ENCODE assay signal across 16 cellular contexts in the genomic region with DNA sequence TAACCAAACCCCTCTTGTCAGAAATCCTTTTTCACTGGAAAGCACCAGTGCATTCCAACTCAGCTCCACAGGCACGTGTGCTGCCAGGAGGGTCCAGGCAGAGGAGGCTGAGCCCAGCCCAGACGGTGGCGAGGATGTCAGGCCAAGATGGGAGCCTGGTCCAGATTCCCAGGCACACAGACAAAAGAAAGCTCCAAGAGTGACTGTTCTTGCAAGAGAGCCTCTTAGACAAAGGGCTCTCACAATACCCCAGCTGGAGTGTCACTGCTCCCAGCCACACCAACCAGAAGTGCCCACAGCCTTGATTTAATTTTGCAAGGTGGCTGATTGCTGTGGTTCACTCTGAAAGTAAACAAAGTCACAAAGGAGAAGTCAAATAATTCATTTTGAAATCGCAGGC.
DNase-seq lines count a peak whose midpoint lies in the region; ATAC-seq and TF ChIP-seq lines count a peak whose summit lies in the region.
"Had no signal": no experiment of that assay in that cellular context is flagged by ENCODE, and none has a peak within 500 bp of the region (broad histone marks: within the 10 kb centered on the region; RNA-seq: fewer than 3 reads in every experiment).

No MANE protein-coding gene starts in this region.

- H3K9me3 ChIP-seq in H9 (ENCODE audit: control insufficient read depth, low read depth, low read length) (no peaks in the 10 kb centered on the region), neuronal stem cell (replicated peaks in 1 of 2; ENCODE audit: control insufficient read depth in 2 of 2, insufficient read depth in 1 of 2, low read depth in 1 of 2, low read length in 2 of 2) (no peaks in the 10 kb centered on the region)
- H3K9me3 ChIP-seq: tibial nerve had no signal

- DNase-seq in H9 (no peak), NCI-H2081 (lab: John Stamatoyannopoulos, UW) (peak; percentile 50 to 70), neuronal stem cell (ENCODE audit: low spot score) (peak; percentile 42), T-helper 9 cell (no peak), sciatic nerve (ENCODE audit: low spot score) (no peak)
- DNase-seq in activated CD8-positive, alpha-beta T cell treated with anti-CD3 and anti-CD28 coated beads, Interleukin-2, amount 10 ng/mL, durations not matched to agents 7 days and 5 days, result no peak
- DNase-seq: activated naive CD4-positive, alpha-beta T cell treated with anti-CD3 and anti-CD28 coated beads, Interleukin-2, amount 50 U/mL, for 16 hours; activated T-cell treated with anti-CD3 and anti-CD28 coated beads, Interleukin-2, amount 50 U/mL, for 4 hours; GM23248; Kasumi-1; NCI-H1092 treated with DMSO at 0.1 percent for 48 hours; T-cell; WERI-Rb-1 had no signal

- H3K4me1 Mint-ChIP-seq in H9, result peaks cover 17 to 19% of the 10 kb centered on the region in 2 experiments
- no peaks in the 10 kb centered on the region for H3K4me1 Mint-ChIP-seq in activated CD8-positive, alpha-beta T cell treated with anti-CD3 and anti-CD28 coated beads, Interleukin-2, amount 10 ng/mL, durations not matched to agents 7 days and 5 days (ENCODE audit: low read depth)

- H3K4me2 ChIP-seq in H9 (ENCODE audit: insufficient read depth, insufficient read length, low read length) (no peak overlapping the region), neuronal stem cell (ENCODE audit: insufficient read depth, low read length, poor library complexity, severe bottlenecking) (no peak overlapping the region)

- H3K27me3 Mint-ChIP-seq in H9 (ENCODE audit: low read depth), result no peaks in the 10 kb centered on the region
- H3K27me3 Mint-ChIP-seq in activated CD8-positive, alpha-beta T cell treated with anti-CD3 and anti-CD28 coated beads, Interleukin-2, amount 10 ng/mL, durations not matched to agents 7 days and 5 days (ENCODE audit: low read depth), result peaks cover 7% of the 10 kb centered on the region

- no peak overlapping the region for H3K4ac ChIP-seq in H9 (ENCODE audit: low read depth, low read length)
- H3K4ac ChIP-seq in neuronal stem cell (ENCODE audit: low read length), result no peak overlapping the region

- H4K91ac ChIP-seq in H9 (ENCODE audit: insufficient read length, low read depth, low read length) (no peak overlapping the region), neuronal stem cell (ENCODE audit: low read depth, low read length, poor library complexity) (no peak overlapping the region)

- no peak overlapping the region for H3K4me3 ChIP-seq in neuronal stem cell (ENCODE audit: low read length in 2 of 2)
- H3K4me3 ChIP-seq: GM23248, tibial nerve had no signal

- H3K79me1 ChIP-seq in H9 (ENCODE audit: insufficient read depth, low read depth, low read length, poor library complexity, severe bottlenecking), result no peaks in the 10 kb centered on the region
- no peaks in the 10 kb centered on the region for H3K79me1 ChIP-seq in neuronal stem cell (ENCODE audit: low read depth, low read length)

- no peak overlapping the region for H2BK12ac ChIP-seq in H9 (ENCODE audit: insufficient read length, low read depth, low read length)
- no peak overlapping the region for H2BK12ac ChIP-seq in neuronal stem cell (ENCODE audit: low read length)

- H4K8ac ChIP-seq in H9 (replicated peaks; ENCODE audit: insufficient read length, low read depth, low read length), result no peak overlapping the region
- no peak overlapping the region for H4K8ac ChIP-seq in neuronal stem cell (ENCODE audit: low read depth, low read length)

- H4K20me1 ChIP-seq in H9 (ENCODE audit: control insufficient read depth, insufficient read depth, insufficient read length), result no peaks in the 10 kb centered on the region

- H2BK15ac ChIP-seq in H9 (ENCODE audit: low read depth, low read length) (no peak overlapping the region), neuronal stem cell (ENCODE audit: low read length) (no peak overlapping the region)

- no peaks in the 10 kb centered on the region for H3K79me2 ChIP-seq in H9 (ENCODE audit: insufficient read depth, low read length)

- H2AK5ac ChIP-seq in H9 (ENCODE audit: insufficient read length, low read length) (no peak overlapping the region), neuronal stem cell (ENCODE audit: low read depth, low read length) (no peak overlapping the region)

- no peak overlapping the region for H2BK20ac ChIP-seq in H9 (ENCODE audit: low read depth, low read length, poor library complexity, severe bottlenecking)

- CTCF ChIA-PET in activated CD8-positive, alpha-beta T cell treated with anti-CD3 and anti-CD28 coated beads, Interleukin-2, amount 10 ng/mL, durations not matched to agents 7 days and 5 days (lab: Charles Lee), result no interaction called here

- no peak overlapping the region for H3K23ac ChIP-seq in H9 (ENCODE audit: insufficient read length, low read depth, low read length)
- H3K23ac ChIP-seq in neuronal stem cell (ENCODE audit: low read depth, low read length, poor library complexity), result no peak overlapping the region

- H3K14ac ChIP-seq in H9 (ENCODE audit: insufficient read depth, low read length), result no peak overlapping the region
- no peak overlapping the region for H3K14ac ChIP-seq in neuronal stem cell (ENCODE audit: low read length)

- H3T11ph ChIP-seq in H9 (ENCODE audit: low read length), result no peak overlapping the region

- POLR2A ChIA-PET in activated CD8-positive, alpha-beta T cell treated with anti-CD3 and anti-CD28 coated beads, Interleukin-2, amount 10 ng/mL, durations not matched to agents 7 days and 5 days (lab: Charles Lee), result no interaction called here

- no peak overlapping the region for H3K56ac ChIP-seq in H9 (ENCODE audit: insufficient read length, low read depth, low read length)

- intact Hi-C loops in sciatic nerve (cut with DNase I), result no loop called here

- H3K4me1 ChIP-seq in H9 (ENCODE audit: insufficient read depth, low read length) (no peaks in the 10 kb centered on the region), neuronal stem cell (ENCODE audit: control insufficient read depth in 2 of 2, insufficient read depth in 1 of 2, low read depth in 1 of 2, low read length in 2 of 2) (peaks cover 8 to 12% of the 10 kb centered on the region in 2 donors)

- H3K9ac ChIP-seq in H9 (ENCODE audit: extremely low read depth, insufficient read length, low read length), result no peak overlapping the region
- H3K9ac ChIP-seq in neuronal stem cell (ENCODE audit: low read depth, low read length, poor library complexity), result no peak overlapping the region
- H3K9ac ChIP-seq: GM23248 had no signal

- no peak overlapping the region for H3K4me3 Mint-ChIP-seq in H9
- no peak overlapping the region for H3K4me3 Mint-ChIP-seq in activated CD8-positive, alpha-beta T cell treated with anti-CD3 and anti-CD28 coated beads, Interleukin-2, amount 10 ng/mL, durations not matched to agents 7 days and 5 days
- H3K4me3 Mint-ChIP-seq: activated T-cell treated with anti-CD3 and anti-CD28 coated beads, Interleukin-2, amount 50 U/mL, for 4 hours; stimulated activated naive CD8-positive, alpha-beta T cell treated with anti-CD3 and anti-CD28 coated beads, Interleukin-15, Interleukin-2, amounts not matched to agents 100 ng/mL and 50 ng/mL, for 24 hours; T-cell had no signal

- peaks cover 24 to 97% of the 10 kb centered on the region in 2 donors for H3K36me3 ChIP-seq in neuronal stem cell (replicated peaks in 1 of 2; ENCODE audit: control insufficient read depth in 2 of 2, insufficient read depth in 2 of 2, low read length in 2 of 2)

- H3K36me3 Mint-ChIP-seq in H9 (ENCODE audit: insufficient read depth in 1 of 3, low read depth in 3 of 3), result peaks cover 7 to 52% (median 46%) of the 10 kb centered on the region in 3 experiments; a peak in 6 of 7 replicates
- no peaks in the 10 kb centered on the region for H3K36me3 Mint-ChIP-seq in activated CD8-positive, alpha-beta T cell treated with anti-CD3 and anti-CD28 coated beads, Interleukin-2, amount 10 ng/mL, durations not matched to agents 7 days and 5 days (ENCODE audit: low read depth)
- H3K36me3 Mint-ChIP-seq: T-cell had no signal

- no CpG with 5 or more reads among the region's 4 CpGs for WGBS in H9 (ENCODE audit: extremely low coverage, insufficient read length, low lambda C conversion rate)
- no CpG with 5 or more reads among the region's 4 CpGs for WGBS in neuronal stem cell (ENCODE audit: extremely low coverage in 2 of 2, insufficient read length in 2 of 2, insufficient replicate concordance in 1 of 2), 2 donors

- no peaks in the 10 kb centered on the region for H3K9me3 Mint-ChIP-seq in H9
- H3K9me3 Mint-ChIP-seq in activated CD8-positive, alpha-beta T cell treated with anti-CD3 and anti-CD28 coated beads, Interleukin-2, amount 10 ng/mL, durations not matched to agents 7 days and 5 days (ENCODE audit: insufficient read depth), result no peaks in the 10 kb centered on the region
- H3K9me3 Mint-ChIP-seq: activated T-cell treated with anti-CD3 and anti-CD28 coated beads, Interleukin-2, amount 50 U/mL, for 4 hours; stimulated activated naive CD8-positive, alpha-beta T cell treated with anti-CD3 and anti-CD28 coated beads, Interleukin-15, Interleukin-2, amounts not matched to agents 100 ng/mL and 50 ng/mL, for 24 hours; T-cell had no signal

- ATAC-seq in activated CD8-positive, alpha-beta T cell treated with anti-CD3 and anti-CD28 coated beads, Interleukin-2, amount 10 ng/mL, durations not matched to agents 7 days and 5 days, result no peak
- no peak for ATAC-seq in sciatic nerve
- ATAC-seq: activated T-cell treated with anti-CD3 and anti-CD28 coated beads, Interleukin-2, amount 50 U/mL, for 4 hours; T-cell had no signal

- H3K27ac ChIP-seq in H9 (ENCODE audit: insufficient read length, low read depth, low read length), result no peak overlapping the region
- H3K27ac ChIP-seq in VCaP, result peak overlapping the region; percentile 4; the same call in 1 of the 2 replicates
- H3K27ac ChIP-seq in neuronal stem cell (replicated peaks; ENCODE audit: low read length), result no peak overlapping the region
- H3K27ac ChIP-seq: GM23248, WERI-Rb-1 had no signal

- TF ChIP-seq CTCF in H9 (conservative IDR thresholded peaks at IDR 0.05) (no peak), VCaP (conservative IDR thresholded peaks at IDR 0.05) (no peak)

- H3K27ac Mint-ChIP-seq in H9, result peak overlapping the region in 2 of 3 experiments; percentile 59 to 61; a peak in 3 of 7 replicates
- no peak overlapping the region for H3K27ac Mint-ChIP-seq in activated CD8-positive, alpha-beta T cell treated with anti-CD3 and anti-CD28 coated beads, Interleukin-2, amount 10 ng/mL, durations not matched to agents 7 days and 5 days
- H3K27ac Mint-ChIP-seq: stimulated activated naive CD8-positive, alpha-beta T cell treated with anti-CD3 and anti-CD28 coated beads, Interleukin-15, Interleukin-2, amounts not matched to agents 100 ng/mL and 50 ng/mL, for 24 hours; T-cell had no signal

- H2BK5ac ChIP-seq in H9 (ENCODE audit: insufficient read length, low read length) (no peak overlapping the region), neuronal stem cell (ENCODE audit: low read length) (no peak overlapping the region)

- no peak overlapping the region for H3K18ac ChIP-seq in H9 (ENCODE audit: insufficient read length, low read depth, low read length)
- no peak overlapping the region for H3K18ac ChIP-seq in neuronal stem cell (ENCODE audit: low read length)

- H2AFZ ChIP-seq in H9 (ENCODE audit: low read length) (no peak overlapping the region), neuronal stem cell (ENCODE audit: low read length) (peak overlapping the region; percentile 51)
- H2AFZ ChIP-seq: GM23248 had no signal

- no peaks in the 10 kb centered on the region for H3K27me3 ChIP-seq in H9 (ENCODE audit: insufficient read depth, low read length)
- H3K27me3 ChIP-seq in neuronal stem cell (ENCODE audit: control insufficient read depth in 3 of 3, insufficient read depth in 3 of 3, low read depth in 1 of 3, low read length in 3 of 3), result no peaks in the 10 kb centered on the region
- H3K27me3 ChIP-seq: tibial nerve had no signal

- no peak overlapping the region for H4K5ac ChIP-seq in H9 (ENCODE audit: insufficient read length, low read depth, low read length)

- no peaks in the 10 kb centered on the region for H3K23me2 ChIP-seq in H9 (ENCODE audit: insufficient read length, low read depth, low read length, poor library complexity, severe bottlenecking)

- no peak overlapping the region for H2BK120ac ChIP-seq in H9 (ENCODE audit: low read depth, low read length, poor library complexity, severe bottlenecking)
- H2BK120ac ChIP-seq in neuronal stem cell (ENCODE audit: low read depth, low read length), result no peak overlapping the region

Comparison
In these comparisons a context has a peak if more than half of its experiments do, and no peak if none do; other contexts are left out.
1. DNase-seq: peak in NCI-H2081 (2 of 2) and neuronal stem cell (single experiment); none in H9 (single experiment), T-helper 9 cell (single experiment), activated CD8-positive, alpha-beta T cell treated with anti-CD3 and anti-CD28 coated beads, Interleukin-2, amount 10 ng/mL, durations not matched to agents 7 days and 5 days (single experiment) and sciatic nerve (single experiment).